Comparison of ENCODE assay signal across 8 cellular contexts in genomic region chr14:91509878-91510170, GRCh38. TPM values are rescaled to one million over a fixed set of nuclear protein-coding genes. Genes with fewer than 3 reads are reported as not detected.
DNase-seq lines count a peak whose midpoint lies in the region; ATAC-seq and TF ChIP-seq lines count a peak whose summit lies in the region.

No MANE protein-coding gene starts in this region.

- no peaks in the 10 kb centered on the region for H3K9me2 ChIP-seq in GM23248 (ENCODE audit: insufficient read depth)

- no peaks in the 10 kb centered on the region for H3K9me3 Mint-ChIP-seq in central memory CD8-positive, alpha-beta T cell
- no peaks in the 10 kb centered on the region for H3K9me3 Mint-ChIP-seq in mesothelial cell of epicardium

- H3K36me3 Mint-ChIP-seq in central memory CD8-positive, alpha-beta T cell (ENCODE audit: insufficient read depth) = peaks cover 25% of the 10 kb centered on the region
- peaks cover 5% of the 10 kb centered on the region for H3K36me3 Mint-ChIP-seq in mesothelial cell of epicardium

- 0 to 3% methylated on average over 15 to 28 of the region's 34 CpGs for WGBS in GM23248 (ENCODE audit: low coverage in 1 of 2, low lambda C conversion rate in 2 of 2, missing lambda C conversion rate in 2 of 2), 2 experiments

- H3K9ac ChIP-seq in GM23248 = peak overlapping the region; percentile 98

- peak overlapping the region; percentile 90 for H3K4me3 ChIP-seq in GM23248
- peak overlapping the region; percentile 77 for H3K4me3 ChIP-seq in MG63

- no peak for TF ChIP-seq CTCF in mesothelial cell of epicardium (IDR thresholded peaks at IDR 0.05; ENCODE audit: unreplicated experiment)

- H3K27me3 Mint-ChIP-seq in central memory CD8-positive, alpha-beta T cell = no peaks in the 10 kb centered on the region
- H3K27me3 Mint-ChIP-seq in mesothelial cell of epicardium (ENCODE audit: low read depth) = no peaks in the 10 kb centered on the region

- DNase-seq in GM23248 (peak; percentile 76), MG63 (no peak), mesothelial cell of epicardium (ENCODE audit: low spot score in 2 of 2, unreplicated experiment in 2 of 2) (no peak), NCI-H2196 (lab: John Stamatoyannopoulos, UW; ENCODE audit: unreplicated experiment) (no peak), HEK293T (ENCODE audit: extremely low spot score) (no peak), G401 (ENCODE audit: low spot score) (no peak)
- no peak for DNase-seq in central memory CD8-positive, alpha-beta T cell (ENCODE audit: low spot score in 2 of 2)

- H3K27ac ChIP-seq in GM23248 = peak overlapping the region; percentile 98

- peak; percentile 40 for ATAC-seq in GM18511 (IDR thresholded peaks at IDR 0.05; ENCODE audit: unreplicated experiment)
- ATAC-seq in central memory CD8-positive, alpha-beta T cell (replicated peaks; ENCODE audit: extremely low read depth, poor library complexity, severe bottlenecking) = peak; percentile 49

- H2AFZ ChIP-seq in GM23248 = peak overlapping the region; percentile 83

- H3K4me1 Mint-ChIP-seq in central memory CD8-positive, alpha-beta T cell = peaks cover 32% of the 10 kb centered on the region
- peaks cover 19% of the 10 kb centered on the region for H3K4me1 Mint-ChIP-seq in mesothelial cell of epicardium

- H3K9me3 ChIP-seq in GM23248 (ENCODE audit: low read depth) = no peaks in the 10 kb centered on the region
- no peaks in the 10 kb centered on the region for H3K9me3 ChIP-seq in MG63

- H3K79me2 ChIP-seq in GM23248 (ENCODE audit: insufficient read depth) = peaks cover 51% of the 10 kb centered on the region

- no peaks in the 10 kb centered on the region for H3K36me3 ChIP-seq in GM23248 (ENCODE audit: low read depth)
- H3K36me3 ChIP-seq in MG63 = peaks cover 17% of the 10 kb centered on the region

- H3K4me1 ChIP-seq in GM23248 (ENCODE audit: insufficient read depth) = no peaks in the 10 kb centered on the region; the same call in 1 of the 2 replicates

- H3F3A ChIP-seq in GM23248 (ENCODE audit: insufficient read depth) = peaks cover 12% of the 10 kb centered on the region

- no peaks in the 10 kb centered on the region for H3K27me3 ChIP-seq in GM23248 (replicated peaks; ENCODE audit: insufficient read depth)
- H3K27me3 ChIP-seq in MG63 = no peaks in the 10 kb centered on the region

- peak overlapping the region; percentile 100 for H3K27ac Mint-ChIP-seq in central memory CD8-positive, alpha-beta T cell (ENCODE audit: low read depth)
- peak overlapping the region; percentile 100 for H3K27ac Mint-ChIP-seq in mesothelial cell of epicardium

- POLR2A ChIA-PET in HEK293T (lab: Yijun Ruan, JAX) = interaction anchor here (0.6 to 2.4 kb wide), 9 partner anchors 9 to 899 kb away, joined by 3 to 13 read pairs (median 5); no protein-coding TSS in a partner anchor

- peak overlapping the region; percentile 99 for H3K4me3 Mint-ChIP-seq in central memory CD8-positive, alpha-beta T cell
- H3K4me3 Mint-ChIP-seq in mesothelial cell of epicardium = peak overlapping the region; percentile 96

- peak overlapping the region; percentile 99 for H3K4me2 ChIP-seq in GM23248 (ENCODE audit: unreplicated experiment)

- peaks cover 27% of the 10 kb centered on the region for H4K20me1 ChIP-seq in GM23248 (ENCODE audit: insufficient read depth)

- CTCF ChIA-PET in HEK293T (lab: Yijun Ruan, JAX) = no interaction called here

- in situ Hi-C loops in GM23248 (cut with MboI) = no loop called here
- in situ Hi-C loops in G401 (cut with HindIII; ENCODE audit: low sequenced_read_pairs) = no loop called here

TF ChIP-seq in HEK293T, 16 proteins besides CTCF, POLR2A, EP300 and RAD21:
- TF ChIP-seq ELF4 (IDR thresholded peaks at IDR 0.05) (no peak), ZNF384 (IDR thresholded peaks at IDR 0.05) (no peak), FOXM1 (IDR thresholded peaks at IDR 0.05; ENCODE audit: borderline replicate concordance) (no peak), SP1 (IDR thresholded peaks at IDR 0.05) (no peak), PKNOX1 (IDR thresholded peaks at IDR 0.05) (no peak), TARDBP (IDR thresholded peaks at IDR 0.05) (no peak), FOXK2 (IDR thresholded peaks at IDR 0.05) (no peak), L3MBTL2 (conservative IDR thresholded peaks at IDR 0.05) (no peak), SUZ12 (IDR thresholded peaks at IDR 0.05) (no peak), BHLHE40 (IDR thresholded peaks at IDR 0.05; ENCODE audit: borderline replicate concordance) (no peak), HDGF (IDR thresholded peaks at IDR 0.05; ENCODE audit: borderline replicate concordance) (no peak), CTBP1 (IDR thresholded peaks at IDR 0.05; ENCODE audit: borderline replicate concordance) (no peak), LEF1 (IDR thresholded peaks at IDR 0.05; ENCODE audit: borderline replicate concordance) (no peak; the same call in 1 of the 2 replicates), ARNT (IDR thresholded peaks at IDR 0.05) (no peak), NFRKB (IDR thresholded peaks at IDR 0.05) (no peak), FOXA1 (IDR thresholded peaks at IDR 0.05) (no peak)

RNA-seq across cellular contexts. Expression of gene PPP4R3A, which starts 0.3 kb away (rescaled TPM):
- total RNA-seq in GM23248 (2014; rRNA removed; shearing (Covaris generic)) = 36.8 and 41.1 TPM in 2 replicates
- polyA plus RNA-seq in GM23248 (2016; fragmentation: Nextera tagmentation; extraction: Ambion mirVana) = 17.3 and 18.0 TPM in 2 replicates
- 26.9 and 40.1 TPM in 2 replicates for total RNA-seq in MG63 (2014; rRNA removed; shearing (Covaris generic); ENCODE audit: low replicate concordance)
- total RNA-seq in mesothelial cell of epicardium = 94.2 to 101 TPM (median 99.2 TPM) in 3 replicates
- total RNA-seq in G401 (2014; rRNA removed; shearing (Covaris generic)) = 56.2 and 66.8 TPM in 2 replicates
